ENCODE assay signal across 16 cellular contexts in genomic region chr1:8831329-8831728, GRCh38. TPM values are rescaled to one million over a fixed set of nuclear protein-coding genes. Genes with fewer than 3 reads are reported as not detected.
DNase-seq lines count a peak whose midpoint lies in the region; ATAC-seq, FAIRE-seq and TF ChIP-seq lines count a peak whose summit lies in the region.
"Had no signal": no experiment of that assay in that cellular context is flagged by ENCODE, and none has a peak within 500 bp of the region (broad histone marks: within the 10 kb centered on the region; RNA-seq: fewer than 3 reads in every experiment).

No MANE protein-coding gene starts in this region.

- H3K4me1 ChIP-seq in GM23338 (ENCODE audit: insufficient read depth) (no peaks in the 10 kb centered on the region), hepatocyte (ENCODE audit: insufficient read depth) (no peaks in the 10 kb centered on the region), small intestine (ENCODE audit: control insufficient read depth in 2 of 2, insufficient read depth in 1 of 2, low read depth in 1 of 2, low read length in 1 of 2) (no peaks in the 10 kb centered on the region), breast epithelium (no peaks in the 10 kb centered on the region)
- H3K4me1 ChIP-seq: colonic mucosa had no signal

- H3K36me3 ChIP-seq in GM23338 (ENCODE audit: insufficient read depth) (no peaks in the 10 kb centered on the region), hepatocyte (replicated peaks; ENCODE audit: insufficient read depth, low read depth) (no peaks in the 10 kb centered on the region), small intestine (ENCODE audit: control insufficient read depth in 2 of 2, insufficient read depth in 2 of 2, low read length in 2 of 2) (no peaks in the 10 kb centered on the region), breast epithelium (no peaks in the 10 kb centered on the region)
- H3K36me3 ChIP-seq: colonic mucosa, left lung, neutrophil had no signal

- intact Hi-C loops in breast epithelium (cut with DNase I; ENCODE audit: low total_unique reads) = no loop called here

- H3K27ac ChIP-seq in AG04450 (ENCODE audit: low read depth, low read length) = no peak overlapping the region
- no peak overlapping the region for H3K27ac ChIP-seq in GM23338 (ENCODE audit: low read depth)
- H3K27ac ChIP-seq in hepatocyte = no peak overlapping the region
- H3K27ac ChIP-seq in small intestine (ENCODE audit: low read depth in 1 of 2, low read length in 1 of 2) = no peak overlapping the region
- H3K27ac ChIP-seq in breast epithelium = no peak overlapping the region
- H3K27ac ChIP-seq: colonic mucosa, left lung, neutrophil had no signal

- no peaks in the 10 kb centered on the region for H3K79me2 ChIP-seq in GM23338 (replicated peaks; ENCODE audit: insufficient read depth)
- no peaks in the 10 kb centered on the region for H3K79me2 ChIP-seq in hepatocyte

- H3K27me3 ChIP-seq in AG04450 (ENCODE audit: control insufficient read depth, insufficient read depth, low read length) (peaks cover 2% of the 10 kb centered on the region), GM23338 (ENCODE audit: insufficient read depth) (no peaks in the 10 kb centered on the region), hepatocyte (no peaks in the 10 kb centered on the region), small intestine (ENCODE audit: control insufficient read depth in 2 of 2, insufficient read depth in 2 of 2, low read length in 2 of 2) (no peaks in the 10 kb centered on the region), breast epithelium (no peaks in the 10 kb centered on the region)
- H3K27me3 ChIP-seq: colonic mucosa, left lung, neutrophil had no signal

- no peak overlapping the region for H3K27ac Mint-ChIP-seq in GM23338
- H3K27ac Mint-ChIP-seq: activated CD4-positive, alpha-beta memory T cell treated with anti-CD3 and anti-CD28 coated beads, Interleukin-2, amount 10 ng/mL, durations not matched to agents 7 days and 5 days; activated naive CD4-positive, alpha-beta T cell treated with anti-CD3 and anti-CD28 coated beads, Interleukin-2, amount 10 ng/mL, durations not matched to agents 7 days and 5 days had no signal

- no peaks in the 10 kb centered on the region for H3K9me3 Mint-ChIP-seq in GM23338
- H3K9me3 Mint-ChIP-seq: activated CD4-positive, alpha-beta memory T cell treated with anti-CD3 and anti-CD28 coated beads, Interleukin-2, amount 10 ng/mL, durations not matched to agents 7 days and 5 days; activated naive CD4-positive, alpha-beta T cell treated with anti-CD3 and anti-CD28 coated beads, Interleukin-2, amount 10 ng/mL, durations not matched to agents 7 days and 5 days; CD8-positive, alpha-beta memory T cell had no signal

- peak; percentile 64 for TF ChIP-seq CTCF in AG04450 (IDR thresholded peaks at IDR 0.05; ENCODE audit: low read depth, low read length)
- TF ChIP-seq CTCF in GM23338 (conservative IDR thresholded peaks at IDR 0.05; ENCODE audit: low read depth in 2 of 2) = peak; percentile 39 to 58
- TF ChIP-seq CTCF in astrocyte of the cerebellum (IDR thresholded peaks at IDR 0.05; ENCODE audit: low read depth, low read length, missing control alignments) = peak; percentile 60
- TF ChIP-seq CTCF in hepatocyte (IDR thresholded peaks at IDR 0.05; ENCODE audit: poor library complexity) = peak; percentile 22
- no peak for TF ChIP-seq CTCF in breast epithelium (IDR thresholded peaks at IDR 0.05)

- no peaks in the 10 kb centered on the region for H3K4me1 Mint-ChIP-seq in GM23338

- H3K9me2 ChIP-seq in GM23338 (ENCODE audit: insufficient read depth) = no peaks in the 10 kb centered on the region
- H3K9me2 ChIP-seq in hepatocyte (replicated peaks; ENCODE audit: insufficient read depth) = no peaks in the 10 kb centered on the region

- no peak overlapping the region for H3K4me2 ChIP-seq in GM23338
- H3K4me2 ChIP-seq in hepatocyte = no peak overlapping the region

- no peak overlapping the region for H3K4me3 Mint-ChIP-seq in GM23338
- H3K4me3 Mint-ChIP-seq: activated CD4-positive, alpha-beta memory T cell treated with anti-CD3 and anti-CD28 coated beads, Interleukin-2, amount 10 ng/mL, durations not matched to agents 7 days and 5 days; activated naive CD4-positive, alpha-beta T cell treated with anti-CD3 and anti-CD28 coated beads, Interleukin-2, amount 10 ng/mL, durations not matched to agents 7 days and 5 days had no signal

- no peak overlapping the region for H2AFZ ChIP-seq in GM23338
- H2AFZ ChIP-seq in hepatocyte = no peak overlapping the region

- H3K9me3 ChIP-seq in AG04450 (ENCODE audit: control insufficient read depth, insufficient read depth, low read length) (no peaks in the 10 kb centered on the region), hepatocyte (ENCODE audit: low read depth) (no peaks in the 10 kb centered on the region), small intestine (ENCODE audit: control insufficient read depth, low read depth) (no peaks in the 10 kb centered on the region), breast epithelium (no peaks in the 10 kb centered on the region)
- H3K9me3 ChIP-seq: colonic mucosa, left lung, neutrophil had no signal

- no peak for TF ChIP-seq POLR2A in breast epithelium (IDR thresholded peaks at IDR 0.05)

- no peak for FAIRE-seq in small intestine (lab: Jason Lieb, UNC)

- H3F3A ChIP-seq in GM23338 (replicated peaks; ENCODE audit: low read depth) = no peaks in the 10 kb centered on the region

- H3K27me3 Mint-ChIP-seq in GM23338 (ENCODE audit: insufficient read depth, low read depth, poor library complexity) = peaks cover 15% of the 10 kb centered on the region
- H3K27me3 Mint-ChIP-seq: CD8-positive, alpha-beta memory T cell had no signal

- in situ Hi-C loops in astrocyte of the cerebellum (cut with HindIII; ENCODE audit: low sequenced_read_pairs) = no loop called here

- H4K20me1 ChIP-seq in GM23338 (replicated peaks; ENCODE audit: insufficient read depth) (no peaks in the 10 kb centered on the region), hepatocyte (ENCODE audit: insufficient read depth, poor library complexity, severe bottlenecking) (no peaks in the 10 kb centered on the region)

- ATAC-seq in GM23338 = peak; percentile 64
- ATAC-seq: left lung, Panc1 had no signal

- whole genome bisulfite sequencing in hepatocyte (ENCODE audit: low lambda C conversion rate, missing lambda C conversion rate) = 70% methylated on average over 4 of the region's 4 CpGs
- WGBS in small intestine, 3 donors = 67 to 79% (median 78%) methylated on average over 4 of the region's 4 CpGs

- H3K4me3 ChIP-seq in AG04450 (ENCODE audit: low read depth, low read length) (no peak overlapping the region), GM23338 (no peak overlapping the region), astrocyte of the cerebellum (ENCODE audit: low read depth, low read length) (no peak overlapping the region), hepatocyte (no peak overlapping the region), small intestine (ENCODE audit: low read depth in 1 of 2, low read length in 2 of 2) (no peak overlapping the region), breast epithelium (no peak overlapping the region)
- H3K4me3 ChIP-seq: colonic mucosa, left lung had no signal

- no peaks in the 10 kb centered on the region for H3K36me3 Mint-ChIP-seq in GM23338 (ENCODE audit: low read depth)
- H3K36me3 Mint-ChIP-seq: activated naive CD4-positive, alpha-beta T cell treated with anti-CD3 and anti-CD28 coated beads, Interleukin-2, amount 10 ng/mL, durations not matched to agents 7 days and 5 days; CD8-positive, alpha-beta memory T cell had no signal

- CTCF ChIA-PET in AG04450 (lab: Charles Lee) = interaction anchor here (2.8 kb wide), 1 partner anchor 18 kb away, joined by 10 read pairs; no protein-coding TSS in a partner anchor

- POLR2A ChIA-PET in AG04450 (lab: Yijun Ruan, JAX) = interaction anchor here (0.5 kb wide), 1 partner anchor 45 kb away, joined by 3 read pairs; no protein-coding TSS in a partner anchor

- DNase-seq in AG04450 (ENCODE audit: low read depth, low spot score) = no peak
- peak; percentile 65 for DNase-seq in GM23338 (ENCODE audit: low spot score)
- DNase-seq in astrocyte of the cerebellum (ENCODE audit: low read depth) = no peak
- DNase-seq in hepatocyte (ENCODE audit: low spot score) = no peak
- DNase-seq in activated naive CD4-positive, alpha-beta T cell (lab: John Stamatoyannopoulos, UW) = no peak
- DNase-seq in small intestine = no peak
- no peak for DNase-seq in HUDEP-2 (lab: John Stamatoyannopoulos, UW; ENCODE audit: unreplicated experiment in 76 of 76)
- no peak for DNase-seq in breast epithelium (ENCODE audit: low spot score in 2 of 2)
- DNase-seq: activated CD4-positive, alpha-beta memory T cell treated with anti-CD3 and anti-CD28 coated beads, Interleukin-2, amount 10 ng/mL, durations not matched to agents 7 days and 5 days; activated naive CD4-positive, alpha-beta T cell treated with anti-CD3 and anti-CD28 coated beads, Interleukin-2, amount 10 ng/mL, durations not matched to agents 7 days and 5 days; CD8-positive, alpha-beta memory T cell; colonic mucosa; NCI-H2081 had no signal

TF ChIP-seq in GM23338, 12 proteins besides CTCF, POLR2A, EP300 and RAD21 (continues in another document):
- TF ChIP-seq ZNF114 (CRISPR knock-in tag; IDR thresholded peaks at IDR 0.05) = no peak

RNA-seq across cellular contexts. Expression of gene RERE, which starts 13.9 kb away (rescaled TPM):
- polyA plus RNA-seq in AG04450 (2011; rRNA removed) (14.3 and 20.6 TPM in 2 replicates), GM23338 (2016; fragmentation: Nextera tagmentation; extraction: Ambion mirVana) (148 and 166 TPM in 2 replicates), hepatocyte (62.8 and 74.3 TPM in 2 replicates), small intestine (10 to 100 TPM; 19.5 to 28.1 (median 23.5) TPM)
- polyA minus RNA-seq in AG04450 (2011; rRNA and poly(A)+ RNA removed) = 92.5 and 93.5 TPM in 2 replicates
- total RNA-seq in GM23338 (2014; rRNA removed; shearing (Covaris generic)) = 157 and 170 TPM in 2 replicates
- total RNA-seq in hepatocyte (39.8 and 46.0 TPM in 2 replicates), breast epithelium (100 to 1,000 TPM in 2 of 3 donors, 10 to 100 TPM in 1; 65.8 to 166 (median 123) TPM)

RNA-seq across cellular contexts. Expression of gene ENO1, which starts 47.2 kb away (rescaled TPM):
- polyA plus RNA-seq in AG04450 (2011; rRNA removed) (1,423 and 1,563 TPM in 2 replicates), GM23338 (2016; fragmentation: Nextera tagmentation; extraction: Ambion mirVana) (882 and 910 TPM in 2 replicates), hepatocyte (868 and 876 TPM in 2 replicates), small intestine (100 to 1,000 TPM; 491 to 829 (median 492) TPM)
- 1,479 and 1,712 TPM in 2 replicates for polyA minus RNA-seq in AG04450 (2011; rRNA and poly(A)+ RNA removed)
- 1,517 and 1,831 TPM in 2 replicates for total RNA-seq in GM23338 (2014; rRNA removed; shearing (Covaris generic))
- total RNA-seq in hepatocyte (580 and 659 TPM in 2 replicates), breast epithelium (100 to 1,000 TPM; 400 to 717 (median 589) TPM)

Comparison
In these comparisons a context has a peak if more than half of its experiments do, and no peak if none do; other contexts are left out.
1. CTCF ChIP-seq: peak in AG04450 (single experiment), GM23338 (2 of 2), astrocyte of the cerebellum (single experiment) and hepatocyte (single experiment); none in breast epithelium (0 of 3).